Comparison of ENCODE assay signal across 8 cellular contexts in genomic region chr1:95232646-95233320, GRCh38. TPM values are rescaled to one million over a fixed set of nuclear protein-coding genes. Genes with fewer than 3 reads are reported as not detected.
DNase-seq lines count a peak whose midpoint lies in the region; ATAC-seq and TF ChIP-seq lines count a peak whose summit lies in the region.

No MANE protein-coding gene starts in this region.

- peaks cover 8% of the 10 kb centered on the region for H3K36me3 Mint-ChIP-seq in T-helper 1 cell treated with Interleukin-12 subunit alpha and Interleukin-12 subunit beta and Interleukin-4 antibody, amounts not matched to agents 30 μg/mL and 1 μg/mL, for 36 hours (ENCODE audit: low read depth)
- no peaks in the 10 kb centered on the region for H3K36me3 Mint-ChIP-seq in chondrocyte (ENCODE audit: low read depth)

- H3K4me3 ChIP-seq in lung = peak overlapping the region; percentile 55

- H3K27me3 ChIP-seq in lung (ENCODE audit: control insufficient read depth, insufficient read depth) = no peaks in the 10 kb centered on the region

- H3K4me3 Mint-ChIP-seq in T-helper 1 cell treated with Interleukin-12 subunit alpha and Interleukin-12 subunit beta and Interleukin-4 antibody, amounts not matched to agents 30 μg/mL and 1 μg/mL, for 36 hours = peak overlapping the region; percentile 81
- H3K4me3 Mint-ChIP-seq in chondrocyte (ENCODE audit: unreplicated experiment) = peak overlapping the region; percentile 88

- TF ChIP-seq CTCF in chondrocyte (IDR thresholded peaks at IDR 0.05) (no peak), lung (IDR thresholded peaks at IDR 0.05; ENCODE audit: control extremely low read depth, extremely low read depth) (no peak)

- H3K27ac ChIP-seq in lung (ENCODE audit: low read depth in 1 of 2, low read length in 1 of 2) = peak overlapping the region; percentile 79 to 89
- peak overlapping the region; percentile 81 for H3K27ac ChIP-seq in temporal lobe (ENCODE audit: low read depth, low read length)

- 51 to 65% methylated on average over 8 of the region's 8 CpGs for WGBS in lung, 2 donors

- no peak overlapping the region for H3K27ac Mint-ChIP-seq in T-helper 1 cell treated with Interleukin-12 subunit alpha and Interleukin-12 subunit beta and Interleukin-4 antibody, amounts not matched to agents 30 μg/mL and 1 μg/mL, for 36 hours
- peak overlapping the region; percentile 67 for H3K27ac Mint-ChIP-seq in chondrocyte (ENCODE audit: unreplicated experiment)

- H3K27me3 Mint-ChIP-seq in T-helper 1 cell treated with Interleukin-12 subunit alpha and Interleukin-12 subunit beta and Interleukin-4 antibody, amounts not matched to agents 30 μg/mL and 1 μg/mL, for 36 hours (ENCODE audit: low read depth) = peaks cover 41% of the 10 kb centered on the region
- peaks cover 4% of the 10 kb centered on the region for H3K27me3 Mint-ChIP-seq in chondrocyte (ENCODE audit: low read depth)

- no peaks in the 10 kb centered on the region for H3K9me3 ChIP-seq in lung (ENCODE audit: control insufficient read depth in 2 of 2, insufficient read depth in 1 of 2, low read length in 1 of 2)

- no peak for ATAC-seq in lung (ENCODE audit: insufficient read depth, low FRiP score)

- no peaks in the 10 kb centered on the region for H3K36me3 ChIP-seq in lung (ENCODE audit: control insufficient read depth in 2 of 2, insufficient read depth in 2 of 2, low read length in 2 of 2)

- H3K9me3 Mint-ChIP-seq in T-helper 1 cell treated with Interleukin-12 subunit alpha and Interleukin-12 subunit beta and Interleukin-4 antibody, amounts not matched to agents 30 μg/mL and 1 μg/mL, for 36 hours = no peaks in the 10 kb centered on the region
- no peaks in the 10 kb centered on the region for H3K9me3 Mint-ChIP-seq in chondrocyte (ENCODE audit: low read depth)

- H3K4me1 Mint-ChIP-seq in T-helper 1 cell treated with Interleukin-12 subunit alpha and Interleukin-12 subunit beta and Interleukin-4 antibody, amounts not matched to agents 30 μg/mL and 1 μg/mL, for 36 hours (ENCODE audit: low read depth) = peaks cover 21% of the 10 kb centered on the region
- H3K4me1 Mint-ChIP-seq in chondrocyte (ENCODE audit: low read depth) = peaks cover 35% of the 10 kb centered on the region

- peaks cover 0 to 11% of the 10 kb centered on the region in 2 donors for H3K4me1 ChIP-seq in lung (ENCODE audit: control insufficient read depth in 2 of 2, insufficient read depth in 2 of 2, low read length in 2 of 2)

- no peak for DNase-seq in T-helper 1 cell
- DNase-seq in chondrocyte (ENCODE audit: low spot score) = no peak
- DNase-seq in lung (ENCODE audit: low spot score) = no peak
- no peak for DNase-seq in GOT3 (lab: John Stamatoyannopoulos, UW)
- DNase-seq in DMS153 (lab: John Stamatoyannopoulos, UW) = no peak
- no peak for DNase-seq in NCI-H774 (lab: John Stamatoyannopoulos, UW)

RNA-seq across cellular contexts. Expression of gene RWDD3, which starts 1.2 kb away (rescaled TPM):
- total RNA-seq in chondrocyte (17.1 to 17.8 TPM (median 17.6 TPM) in 3 replicates), lung (10 to 100 TPM in 1 of 2 donors, 1 to 10 TPM in 1; 8.0 to 18.5 TPM), temporal lobe (8.9 TPM)
- 10 to 100 TPM in 1 of 2 donors, 1 to 10 TPM in 1; 8.2 to 39.9 TPM for polyA plus RNA-seq in lung
